8 cellular contexts compared by ENCODE assay signal in the genomic region with DNA sequence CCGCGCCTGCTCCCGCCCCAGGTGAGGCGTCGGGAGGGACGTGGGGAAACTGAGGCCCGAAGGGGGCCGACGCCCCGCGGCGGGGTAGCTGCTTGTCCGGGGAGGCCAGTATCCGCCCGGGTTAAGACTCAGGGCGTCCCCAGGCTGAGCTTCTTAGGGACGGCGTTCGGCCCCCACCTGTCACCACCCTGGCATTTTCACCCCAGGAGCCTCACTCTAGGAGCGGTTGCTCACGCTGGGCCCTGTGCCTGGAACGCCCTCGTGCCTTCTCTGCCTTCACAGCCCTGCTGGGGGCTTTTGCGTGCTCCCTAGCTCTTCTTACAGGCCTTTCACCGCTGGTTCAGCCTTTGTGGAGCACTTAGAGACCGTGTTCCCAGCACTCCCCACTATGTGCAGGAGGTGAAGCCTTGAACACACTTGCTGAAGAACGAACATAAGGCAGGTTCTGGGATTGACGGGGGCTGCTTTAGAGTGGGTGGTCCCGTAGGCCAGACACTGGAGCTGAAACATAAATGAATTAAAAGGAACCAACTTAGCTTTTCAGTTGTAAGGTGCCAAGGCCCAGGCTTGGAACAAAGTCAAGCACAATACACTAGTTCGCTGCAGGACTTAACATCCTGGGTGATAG. TPM values are rescaled to one million over a fixed set of nuclear protein-coding genes. Genes with fewer than 3 reads are reported as not detected.
DNase-seq lines count a peak whose midpoint lies in the region; ATAC-seq and TF ChIP-seq lines count a peak whose summit lies in the region.

No MANE protein-coding gene starts in this region.

- H3K4me1 ChIP-seq in CD4-positive, alpha-beta memory T cell (ENCODE audit: insufficient read depth, low read length), result peaks cover 45% of the 10 kb centered on the region
- H3K4me1 ChIP-seq in lower lobe of right lung, result peaks cover 48% of the 10 kb centered on the region

- no peaks in the 10 kb centered on the region for H3K9me3 ChIP-seq in CD4-positive, alpha-beta memory T cell (ENCODE audit: control insufficient read depth in 1 of 2, low read length in 2 of 2)
- H3K9me3 ChIP-seq in lower lobe of right lung, result no peaks in the 10 kb centered on the region

- H3K36me3 Mint-ChIP-seq in CD4-positive, alpha-beta memory T cell, result peaks cover 0 to 18% of the 10 kb centered on the region in 2 donors
- H3K36me3 Mint-ChIP-seq in stimulated activated memory B cell treated with anti-CD40 and anti-IgM and Interleukin-4, amounts not matched to agents 10 μg/mL and 1 μg/mL and 100 μg/mL, for 72 hours, result no peaks in the 10 kb centered on the region

- peaks cover 27 to 67% (median 44%) of the 10 kb centered on the region in 4 donors for H3K4me1 Mint-ChIP-seq in CD4-positive, alpha-beta memory T cell
- H3K4me1 Mint-ChIP-seq in stimulated activated memory B cell treated with anti-CD40 and anti-IgM and Interleukin-4, amounts not matched to agents 10 μg/mL and 1 μg/mL and 100 μg/mL, for 72 hours, result peaks cover 58% of the 10 kb centered on the region

- peak overlapping the region; percentile 71 for H3K27ac ChIP-seq in CD4-positive, alpha-beta memory T cell (ENCODE audit: low read depth, low read length)
- peak overlapping the region; percentile 97 for H3K27ac ChIP-seq in lower lobe of right lung

- peaks cover 0 to 12% (median 0%) of the 10 kb centered on the region in 8 donors for H3K9me3 Mint-ChIP-seq in CD4-positive, alpha-beta memory T cell
- no peaks in the 10 kb centered on the region for H3K9me3 Mint-ChIP-seq in stimulated activated memory B cell treated with anti-CD40 and anti-IgM and Interleukin-4, amounts not matched to agents 10 μg/mL and 1 μg/mL and 100 μg/mL, for 72 hours

- peak overlapping the region; percentile 19 to 99 for H3K4me3 ChIP-seq in CD4-positive, alpha-beta memory T cell (ENCODE audit: low read length in 2 of 2)
- peak overlapping the region; percentile 82 for H3K4me3 ChIP-seq in lower lobe of right lung

- CTCF ChIA-PET in CD4-positive, alpha-beta memory T cell (lab: Charles Lee; ENCODE audit: partially characterized antibody), result interaction anchor here (1.4 to 1.7 kb wide), 2 partner anchors 15 to 196 kb away, joined by 4 read pairs; no protein-coding TSS in a partner anchor

- no peaks in the 10 kb centered on the region for H3K36me3 ChIP-seq in CD4-positive, alpha-beta memory T cell (ENCODE audit: insufficient read depth, low read length)
- H3K36me3 ChIP-seq in lower lobe of right lung, result no peaks in the 10 kb centered on the region

- no peak for TF ChIP-seq CTCF in lower lobe of right lung (IDR thresholded peaks at IDR 0.05)

- H3K27me3 Mint-ChIP-seq in CD4-positive, alpha-beta memory T cell, result peaks cover 3 to 9% of the 10 kb centered on the region in 2 donors
- no peaks in the 10 kb centered on the region for H3K27me3 Mint-ChIP-seq in stimulated activated memory B cell treated with anti-CD40 and anti-IgM and Interleukin-4, amounts not matched to agents 10 μg/mL and 1 μg/mL and 100 μg/mL, for 72 hours

- ATAC-seq in GM21390 (IDR thresholded peaks at IDR 0.05; ENCODE audit: unreplicated experiment) (peak; percentile 23), lower lobe of right lung (peak; percentile 5 to 16)
- peak; percentile 56 for ATAC-seq in stimulated activated memory B cell treated with anti-CD40 and anti-IgM and Interleukin-4, amounts not matched to agents 10 μg/mL and 1 μg/mL and 100 μg/mL, for 72 hours

- intact Hi-C loops in CD4-positive, alpha-beta memory T cell (cut with micrococcal nuclease), result no loop called here
- intact Hi-C loops in lower lobe of right lung (cut with DNase I), result no loop called here

- H3K27me3 ChIP-seq in CD4-positive, alpha-beta memory T cell (ENCODE audit: insufficient read depth, low read length), result no peaks in the 10 kb centered on the region
- H3K27me3 ChIP-seq in lower lobe of right lung (ENCODE audit: low read depth), result no peaks in the 10 kb centered on the region

- POLR2A ChIA-PET in CD4-positive, alpha-beta memory T cell (lab: Charles Lee; ENCODE audit: partially characterized antibody), result interaction anchor here (0.9 to 4.6 kb wide), 8 partner anchors 12 to 371 kb away, joined by 3 to 24 read pairs (median 5); a partner anchor contains a TSS

- peak in 4 of 5 donors; percentile 44 to 69 (median 47) for DNase-seq in CD4-positive, alpha-beta memory T cell
- DNase-seq in KG1 (lab: John Stamatoyannopoulos, UW) (peak; percentile 15), dermis blood vessel endothelial cell (peak; percentile 60), lower lobe of right lung (peak; percentile 58), DMS153 treated with DMSO at 0.1 percent for 48 hours (lab: John Stamatoyannopoulos, UW; ENCODE audit: unreplicated experiment) (no peak)
- DNase-seq in activated CD4-positive, alpha-beta T cell treated with anti-CD3 and anti-CD28 coated beads for 48 hours, result peak; percentile 51

- peak overlapping the region; percentile 88 to 100 (median 95) for H3K27ac Mint-ChIP-seq in CD4-positive, alpha-beta memory T cell
- H3K27ac Mint-ChIP-seq in stimulated activated memory B cell treated with anti-CD40 and anti-IgM and Interleukin-4, amounts not matched to agents 10 μg/mL and 1 μg/mL and 100 μg/mL, for 72 hours, result peak overlapping the region; percentile 93

- H3K4me3 Mint-ChIP-seq in CD4-positive, alpha-beta memory T cell, result peak overlapping the region; percentile 87 to 92 (median 91)
- H3K4me3 Mint-ChIP-seq in stimulated activated memory B cell treated with anti-CD40 and anti-IgM and Interleukin-4, amounts not matched to agents 10 μg/mL and 1 μg/mL and 100 μg/mL, for 72 hours, result peak overlapping the region; percentile 92

RNA-seq across cellular contexts. Expression of a gene that starts 0.6 kb away (rescaled TPM):
- 10 to 100 TPM; 19.0 to 21.7 TPM for total RNA-seq in CD4-positive, alpha-beta memory T cell
- polyA plus RNA-seq in CD4-positive, alpha-beta memory T cell, result 1 to 10 TPM; 4.0 to 6.9 TPM
- total RNA-seq in dermis blood vessel endothelial cell (5.8 and 8.0 TPM in 2 replicates), lower lobe of right lung (8.5 TPM)

RNA-seq across cellular contexts. Expression of a gene that starts 15.2 kb away (rescaled TPM):
- total RNA-seq in CD4-positive, alpha-beta memory T cell, result 1 to 10 TPM in 1 of 2 experiments, under 1 TPM in 1; 0.73 to 1.3 TPM
- 1 to 10 TPM in 1 of 2 donors, not detected in 1; 1.4 TPM for polyA plus RNA-seq in CD4-positive, alpha-beta memory T cell
- total RNA-seq in dermis blood vessel endothelial cell (2.7 and 3.9 TPM in 2 replicates), lower lobe of right lung (15.8 TPM)

RNA-seq across cellular contexts. Expression of a gene that starts 42.5 kb away (rescaled TPM):
- total RNA-seq in CD4-positive, alpha-beta memory T cell, result 10 to 100 TPM; 31.5 to 32.3 TPM
- 10 to 100 TPM; 31.3 to 37.7 TPM for polyA plus RNA-seq in CD4-positive, alpha-beta memory T cell
- total RNA-seq in dermis blood vessel endothelial cell, result 57.9 and 61.9 TPM in 2 replicates
- total RNA-seq in lower lobe of right lung, result 34.3 TPM

RNA-seq across cellular contexts. Expression of a gene that starts 42.6 kb away (rescaled TPM):
- total RNA-seq in CD4-positive, alpha-beta memory T cell, result 10 to 100 TPM in 1 of 2 experiments, 1 to 10 TPM in 1; 9.9 to 12.6 TPM
- 1 to 10 TPM in 1 of 2 donors, under 1 TPM in 1; 0.89 to 5.6 TPM for polyA plus RNA-seq in CD4-positive, alpha-beta memory T cell
- total RNA-seq in dermis blood vessel endothelial cell, result 14.6 and 25.4 TPM in 2 replicates
- total RNA-seq in lower lobe of right lung, result 23.2 TPM
